ENCODE assay signal across 20 cellular contexts in the genomic region with DNA sequence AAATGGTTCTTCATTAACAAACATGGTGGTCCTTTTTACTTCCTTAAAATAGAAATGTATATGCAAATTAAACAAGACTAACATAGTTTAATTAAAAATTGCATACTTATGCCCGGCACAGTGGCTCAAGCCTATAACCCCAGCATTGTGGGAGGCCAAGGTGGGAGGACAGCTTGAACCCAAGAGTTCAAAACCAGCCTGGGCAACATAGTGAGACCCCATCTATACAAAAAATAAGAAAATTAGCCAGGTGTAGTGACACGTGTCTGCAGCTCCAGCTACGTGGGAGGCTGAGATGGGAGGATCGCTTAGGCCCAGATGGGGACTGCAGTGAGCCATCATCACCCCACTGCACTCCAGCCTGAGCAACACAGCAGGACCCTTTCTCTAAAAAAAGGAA. TPM values are rescaled to one million over a fixed set of nuclear protein-coding genes. Genes with fewer than 3 reads are reported as not detected.
DNase-seq lines count a peak whose midpoint lies in the region; ATAC-seq, FAIRE-seq and TF ChIP-seq lines count a peak whose summit lies in the region.
"Had no signal": no experiment of that assay in that cellular context is flagged by ENCODE, and none has a peak within 500 bp of the region (broad histone marks: within the 10 kb centered on the region; RNA-seq: fewer than 3 reads in every experiment).

No MANE protein-coding gene starts in this region.

- H3K4me2 ChIP-seq in HepG2 (ENCODE audit: low read depth, low read length), result no peak overlapping the region
- H3K4me2 ChIP-seq in H1 (ENCODE audit: insufficient read depth in 1 of 2, low read depth in 2 of 2, low read length in 2 of 2), result no peak overlapping the region
- no peak overlapping the region for H3K4me2 ChIP-seq in GM23248 (ENCODE audit: unreplicated experiment)
- H3K4me2 ChIP-seq: BLaER1 treated with 17β-estradiol and CSF1 and Interleukin-3, amounts not matched to agents 10 nM and 100 nM had no signal

- in situ Hi-C loops in HepG2 (cut with HindIII; ENCODE audit: extremely low pct_ligation_motif_present, low pct_unique_long_range_greater_than_20kb) (no loop called here), GM23248 (cut with MboI) (no loop called here)

- intact Hi-C loops in HepG2 (cut with micrococcal nuclease; ENCODE audit: unreplicated experiment) (no loop called here), right lobe of liver (cut with DNase I) (no loop called here), thyroid gland (cut with DNase I) (no loop called here)

- H3K27ac ChIP-seq in HepG2 (ENCODE audit: extremely low read length, insufficient read depth, low read length), result no peak overlapping the region
- no peak overlapping the region for H3K27ac ChIP-seq in right lobe of liver
- H3K27ac ChIP-seq in VCaP, result peak overlapping the region; percentile 25; the same call in 1 of the 2 replicates
- H3K27ac ChIP-seq in H1 (ENCODE audit: low read depth, low read length), result no peak overlapping the region
- peak overlapping the region; percentile 88 to 90 (median 90) for H3K27ac ChIP-seq in thyroid gland
- no peak overlapping the region for H3K27ac ChIP-seq in GM23248
- H3K27ac ChIP-seq: BLaER1 treated with 17β-estradiol and CSF1 and Interleukin-3, amounts not matched to agents 10 nM and 100 nM had no signal

- H3K56ac ChIP-seq in H1 (replicated peaks; ENCODE audit: insufficient read length, low read depth, low read length), result no peak overlapping the region

- H4K5ac ChIP-seq in H1 (ENCODE audit: insufficient read length, low read depth, low read length), result no peak overlapping the region

- no peak overlapping the region for H2AK5ac ChIP-seq in H1 (ENCODE audit: low read depth, low read length)

- no peak overlapping the region for H3K23ac ChIP-seq in H1 (ENCODE audit: insufficient read length)

- no peak overlapping the region for H2AFZ ChIP-seq in HepG2 (ENCODE audit: low read length)
- H2AFZ ChIP-seq in H1 (ENCODE audit: low read length), result no peak overlapping the region
- H2AFZ ChIP-seq in GM23248, result no peak overlapping the region

- FAIRE-seq in HepG2 (lab: Jason Lieb, UNC), result no peak
- no peak for FAIRE-seq in H1 (lab: Jason Lieb, UNC)
- FAIRE-seq: H54, HTR-8/SVneo had no signal

- TF ChIP-seq POLR2A in HepG2 (IDR thresholded peaks at IDR 0.05; ENCODE audit: insufficient read depth in 1 of 2, low read depth in 2 of 2, low read length in 2 of 2), result no peak
- no peak for TF ChIP-seq POLR2A in right lobe of liver (IDR thresholded peaks at IDR 0.05)
- no peak for TF ChIP-seq POLR2A in H1 (IDR thresholded peaks at IDR 0.05; ENCODE audit: control extremely low read depth in 1 of 2, low read depth in 2 of 2, low read length in 2 of 2)
- no peak for TF ChIP-seq POLR2A in thyroid gland (IDR thresholded peaks at IDR 0.05)

- 99% methylated on average over 4 of the region's 4 CpGs for WGBS in HepG2 (ENCODE audit: low lambda C conversion rate)
- WGBS in right lobe of liver (ENCODE audit: insufficient coverage, low coverage, low lambda C conversion rate, missing lambda C conversion rate), result 100% methylated on average over 4 of the region's 4 CpGs
- WGBS in H1 (ENCODE audit: extremely low coverage in 1 of 2, insufficient coverage in 1 of 2, insufficient read length in 1 of 2, insufficient replicate concordance in 2 of 2, low coverage in 1 of 2, low lambda C conversion rate in 2 of 2, missing lambda C conversion rate in 1 of 2), 2 experiments, result 95% methylated on average over 4 of the region's 4 CpGs; no CpG with 5 or more reads in 1 of the 2 experiments
- WGBS in thyroid gland, 2 donors, result 96% methylated on average over 4 of the region's 4 CpGs
- WGBS in GM23248 (ENCODE audit: low coverage in 1 of 2, low lambda C conversion rate in 2 of 2, missing lambda C conversion rate in 2 of 2), 2 experiments, result 69 to 72% methylated on average over 4 of the region's 4 CpGs

- H2BK120ac ChIP-seq in H1 (replicated peaks; ENCODE audit: low read depth, low read length), result no peak overlapping the region

- peaks cover 10% of the 10 kb centered on the region; the same call in 1 of the 2 replicates for H3F3A ChIP-seq in GM23248 (ENCODE audit: insufficient read depth)

- no peak for TF ChIP-seq EP300 in HepG2 (IDR thresholded peaks at IDR 0.05; ENCODE audit: low read depth in 2 of 2, low read length in 2 of 2)
- no peak for TF ChIP-seq EP300 in HepG2 (CRISPR knock-in tag; IDR thresholded peaks at IDR 0.05; ENCODE audit: borderline replicate concordance)
- TF ChIP-seq EP300 in H1 (IDR thresholded peaks at IDR 0.05; ENCODE audit: borderline replicate concordance in 1 of 2, low read depth in 2 of 2, low read length in 2 of 2), result no peak

- no peak for TF ChIP-seq RAD21 in HepG2 (CRISPR knock-in tag; IDR thresholded peaks at IDR 0.05)
- no peak for TF ChIP-seq RAD21 in H1 (IDR thresholded peaks at IDR 0.05 in 1 of 2, conservative IDR thresholded peaks at IDR 0.05 in 1 of 2; ENCODE audit: low read depth in 2 of 2, low read length in 2 of 2)

- no peak overlapping the region for H4K8ac ChIP-seq in H1 (ENCODE audit: extremely low read depth, insufficient read depth, low read length)

- H3K23me2 ChIP-seq in H1 (ENCODE audit: low read depth, low read length), result no peaks in the 10 kb centered on the region

- no peak overlapping the region for H2BK5ac ChIP-seq in H1 (ENCODE audit: low read depth, low read length)

- TF ChIP-seq CTCF in HepG2 (CRISPR knock-in tag; IDR thresholded peaks at IDR 0.05), result no peak
- TF ChIP-seq CTCF in right lobe of liver (IDR thresholded peaks at IDR 0.05), result no peak
- no peak for TF ChIP-seq CTCF in VCaP (conservative IDR thresholded peaks at IDR 0.05)
- TF ChIP-seq CTCF in H1 (IDR thresholded peaks at IDR 0.05; ENCODE audit: control extremely low read depth in 1 of 3, insufficient read depth in 1 of 3, low read depth in 1 of 3, low read length in 3 of 3), result no peak
- no peak for TF ChIP-seq CTCF in thyroid gland (IDR thresholded peaks at IDR 0.05)

- BruUV-seq in HepG2 (replicated peaks; lab: Mats Ljungman, UMichigan), result no TSS peak

- H3K36me3 ChIP-seq in HepG2 (replicated peaks in 1 of 2; ENCODE audit: control insufficient read depth in 1 of 2, insufficient read depth in 2 of 2, low read length in 2 of 2), result peaks cover 16 to 71% of the 10 kb centered on the region in 2 experiments
- H3K36me3 ChIP-seq in right lobe of liver, result peaks cover 0 to 27% (median 9%) of the 10 kb centered on the region in 4 donors
- H3K36me3 ChIP-seq in H1 (ENCODE audit: control insufficient read depth in 2 of 4, insufficient read depth in 4 of 4, low read length in 3 of 4), result peaks cover 0 to 16% (median 4%) of the 10 kb centered on the region in 4 experiments; a peak in 6 of 8 replicates
- H3K36me3 ChIP-seq in thyroid gland, result peaks cover 0 to 4% of the 10 kb centered on the region in 2 donors
- H3K36me3 ChIP-seq in GM23248 (ENCODE audit: low read depth), result peaks cover 44% of the 10 kb centered on the region

- no peak overlapping the region for H3K4me3 ChIP-seq in HepG2 (replicated peaks in 1 of 3; ENCODE audit: insufficient read depth in 1 of 3, low read depth in 2 of 3, low read length in 3 of 3)
- no peak overlapping the region for H3K4me3 ChIP-seq in right lobe of liver
- H3K4me3 ChIP-seq in H1 (ENCODE audit: extremely low read depth in 1 of 4, insufficient read depth in 2 of 4, low read depth in 3 of 4, low read length in 4 of 4), result no peak overlapping the region
- no peak overlapping the region for H3K4me3 ChIP-seq in thyroid gland (replicated peaks in 1 of 3)
- no peak overlapping the region for H3K4me3 ChIP-seq in GM23248
- H3K4me3 ChIP-seq: BLaER1 treated with 17β-estradiol and CSF1 and Interleukin-3, amounts not matched to agents 10 nM and 100 nM had no signal

- H3K9ac ChIP-seq in HepG2 (ENCODE audit: insufficient read depth, low read depth, low read length) (no peak overlapping the region), H1 (replicated peaks in 1 of 4; ENCODE audit: extremely low read depth in 1 of 4, low read depth in 3 of 4, low read length in 3 of 4) (no peak overlapping the region), GM23248 (no peak overlapping the region)
- H3K9ac ChIP-seq: BLaER1 treated with 17β-estradiol and CSF1 and Interleukin-3, amounts not matched to agents 10 nM and 100 nM had no signal

- H3K79me1 ChIP-seq in H1 (ENCODE audit: low read depth, low read length), result no peaks in the 10 kb centered on the region

- no peak overlapping the region for H2BK12ac ChIP-seq in H1 (ENCODE audit: low read depth, low read length)

- no peak for ATAC-seq in HepG2
- no peak for ATAC-seq in right lobe of liver
- ATAC-seq: CD8-positive, alpha-beta T cell had no signal

- no peak for DNase-seq in HepG2 (ENCODE audit: low spot score)
- DNase-seq in right lobe of liver, result no peak
- no peak for DNase-seq in H1 (ENCODE audit: low read depth in 1 of 2, low spot score in 2 of 2)
- no peak for DNase-seq in thyroid gland
- DNase-seq in GM23248, result no peak
- no peak for DNase-seq in NCI-H524 treated with DMSO at 0.1 percent for 48 hours (lab: John Stamatoyannopoulos, UW)
- no peak for DNase-seq in dedifferentiated amniotic fluid mesenchymal stem cell (ENCODE audit: extremely low spot score)
- DNase-seq: 8988T; Calu3; CD8-positive, alpha-beta T cell; DMS79 treated with DMSO at 0.1 percent for 48 hours; GF-D8; HCEC 1CT; HFFc6 had no signal

- no peak overlapping the region for H3K4ac ChIP-seq in H1 (replicated peaks; ENCODE audit: insufficient read length, low read depth, low read length)

- no peaks in the 10 kb centered on the region for H3K9me3 ChIP-seq in HepG2 (ENCODE audit: low read length)
- no peaks in the 10 kb centered on the region for H3K9me3 ChIP-seq in right lobe of liver
- no peaks in the 10 kb centered on the region for H3K9me3 ChIP-seq in H1 (ENCODE audit: insufficient read depth in 2 of 2, low read depth in 1 of 2, low read length in 1 of 2)
- H3K9me3 ChIP-seq in thyroid gland, result no peaks in the 10 kb centered on the region
- no peaks in the 10 kb centered on the region for H3K9me3 ChIP-seq in GM23248 (ENCODE audit: low read depth)

- no peak overlapping the region for H3K18ac ChIP-seq in H1 (ENCODE audit: extremely low read depth, low read length)

- H3K4me1 ChIP-seq in HepG2 (ENCODE audit: insufficient read depth, low read length) (no peaks in the 10 kb centered on the region; the same call in 1 of the 2 replicates), right lobe of liver (peaks cover 0 to 3% (median 0%) of the 10 kb centered on the region in 4 donors), H1 (replicated peaks in 1 of 4; ENCODE audit: control insufficient read depth in 3 of 4, insufficient read depth in 4 of 4, low read length in 3 of 4) (peaks cover 0 to 2% (median 0%) of the 10 kb centered on the region in 4 experiments; a peak in 2 of 7 replicates), thyroid gland (peaks cover 79 to 80% of the 10 kb centered on the region in 2 donors), GM23248 (ENCODE audit: insufficient read depth) (0 out of 2 replicates have a peak, but pooled peaks cover 5% of the 10 kb centered on the region)

- H2BK15ac ChIP-seq in H1 (ENCODE audit: low read length), result no peak overlapping the region

- H3K79me2 ChIP-seq in HepG2 (ENCODE audit: insufficient read depth, low read length), result peaks cover 33% of the 10 kb centered on the region
- H3K79me2 ChIP-seq in H1 (ENCODE audit: control insufficient read depth in 1 of 2, insufficient read depth in 2 of 2, low read length in 2 of 2), result peaks cover 0 to 13% of the 10 kb centered on the region in 2 experiments; a peak in 2 of 4 replicates
- H3K79me2 ChIP-seq in GM23248 (ENCODE audit: insufficient read depth), result peaks cover 100% of the 10 kb centered on the region

- CTCF ChIA-PET in HepG2 (lab: Yijun Ruan, JAX; ENCODE audit: low intra/inter-chr PET ratio, low total read pairs) (no interaction called here), H1 (lab: Charles Lee; ENCODE audit: partially characterized antibody) (no interaction called here)

- no peak overlapping the region for H2BK20ac ChIP-seq in H1 (ENCODE audit: low read length)

- H3K9me2 ChIP-seq in GM23248 (ENCODE audit: insufficient read depth), result no peaks in the 10 kb centered on the region

- POLR2A ChIA-PET in HepG2 (lab: Yijun Ruan, JAX), result no interaction called here
- POLR2A ChIA-PET in H1 (lab: Charles Lee; ENCODE audit: partially characterized antibody), result no interaction called here

- peaks cover 6% of the 10 kb centered on the region for H4K20me1 ChIP-seq in HepG2 (ENCODE audit: insufficient read depth, low read length)
- peaks cover 0 to 4% of the 10 kb centered on the region in 2 experiments for H4K20me1 ChIP-seq in H1 (replicated peaks in 1 of 2; ENCODE audit: control insufficient read depth in 1 of 2, insufficient read depth in 2 of 2, low read length in 2 of 2)
- no peaks in the 10 kb centered on the region; the same call in 1 of the 2 replicates for H4K20me1 ChIP-seq in GM23248 (ENCODE audit: insufficient read depth)

- H3K27me3 ChIP-seq in HepG2 (ENCODE audit: control insufficient read depth in 1 of 2, insufficient read depth in 2 of 2, low read length in 2 of 2) (no peaks in the 10 kb centered on the region), right lobe of liver (no peaks in the 10 kb centered on the region), H1 (replicated peaks in 1 of 4; ENCODE audit: control insufficient read depth in 3 of 4, extremely low read depth in 1 of 4, insufficient read depth in 3 of 4, low read length in 3 of 4) (no peaks in the 10 kb centered on the region), thyroid gland (no peaks in the 10 kb centered on the region), GM23248 (replicated peaks; ENCODE audit: insufficient read depth) (no peaks in the 10 kb centered on the region)
- H3K27me3 ChIP-seq: BLaER1 treated with 17β-estradiol and CSF1 and Interleukin-3, amounts not matched to agents 10 nM and 100 nM had no signal

- no peak overlapping the region for H3K14ac ChIP-seq in H1 (ENCODE audit: insufficient read length)

- H4K91ac ChIP-seq in H1 (replicated peaks; ENCODE audit: insufficient read length, low read length), result no peak overlapping the region

RNA-seq across cellular contexts. Expression of a gene that starts 18.4 kb away (rescaled TPM):
- total RNA-seq in HepG2 (2016; rRNA removed; fragmentation: Illumina TruSeq; extraction: Trizol) (102 and 162 TPM in 2 replicates), right lobe of liver (10 to 100 TPM; 27.5 to 50.4 (median 32.9) TPM), thyroid gland (100 to 1,000 TPM; 124 to 195 (median 181) TPM)
- 15.6 and 16.5 TPM in 2 replicates for total RNA-seq in HepG2 (2016; cell fraction: cytosol; rRNA removed; fragmentation: Illumina TruSeq; extraction: Trizol; ENCODE audit: low read depth)
- 94.8 and 180 TPM in 2 replicates for total RNA-seq in HepG2 (2016; cell fraction: insoluble cytoplasmic fraction; rRNA removed; fragmentation: Illumina TruSeq; extraction: Trizol)
- total RNA-seq in HepG2 (2016; cell fraction: membrane; rRNA removed; fragmentation: Illumina TruSeq; extraction: Trizol), result 45.9 and 57.6 TPM in 2 replicates
- 66.9 and 67.5 TPM in 2 replicates for total RNA-seq in HepG2 (2016; cell fraction: nucleus; rRNA removed; fragmentation: Illumina TruSeq; extraction: Trizol)
- polyA plus RNA-seq in HepG2 (2011; rRNA removed) (55.9 and 80.7 TPM in 2 replicates), H1 (2011; rRNA removed) (26.0 and 41.9 TPM in 2 replicates), GM23248 (2016; fragmentation: Nextera tagmentation; extraction: Ambion mirVana) (106 and 113 TPM in 2 replicates)
- 39.5 and 46.1 TPM in 2 replicates for polyA plus RNA-seq in HepG2 (2011; cell fraction: cytosol; rRNA removed)
- 54.9 and 64.9 TPM in 2 replicates for polyA plus RNA-seq in HepG2 (2011; cell fraction: nucleus; rRNA removed)
- 45.5 and 46.6 TPM in 2 replicates for polyA plus RNA-seq in HepG2 (2012)
- polyA plus RNA-seq in HepG2 (2016; cell fraction: cytosol; fragmentation: Illumina TruSeq; extraction: Trizol; ENCODE audit: low read depth), result 4.4 and 5.4 TPM in 2 replicates
- 124 and 138 TPM in 2 replicates for polyA plus RNA-seq in HepG2 (2016; cell fraction: insoluble cytoplasmic fraction; fragmentation: Illumina TruSeq; extraction: Trizol; ENCODE audit: low read depth)
- polyA plus RNA-seq in HepG2 (2016; cell fraction: membrane; fragmentation: Illumina TruSeq; extraction: Trizol; ENCODE audit: low read depth), result 16.5 and 20.8 TPM in 2 replicates
- 88.5 and 91.4 TPM in 2 replicates for polyA plus RNA-seq in HepG2 (2016; cell fraction: nucleus; fragmentation: Illumina TruSeq; extraction: Trizol; ENCODE audit: insufficient read depth, low read depth)
- polyA minus RNA-seq in HepG2 (2011; rRNA and poly(A)+ RNA removed; ENCODE audit: low replicate concordance), result 105 and 134 TPM in 2 replicates
- 70.2 and 86.9 TPM in 2 replicates for polyA minus RNA-seq in HepG2 (2011; cell fraction: cytosol; rRNA and poly(A)+ RNA removed)
- 68.6 and 73.8 TPM in 2 replicates for polyA minus RNA-seq in HepG2 (2011; cell fraction: nucleus; rRNA and poly(A)+ RNA removed)
- total RNA-seq in H1 (2021; fragmentation: NEBNext Ultra II Directional; extraction: Animal tissue kit (Norgen Biotek cat#: 25700)), result 87.5 and 93.7 TPM in 2 replicates
- 26.0 TPM for polyA plus RNA-seq in H1 (2011; cell fraction: cytosol; rRNA removed)
- polyA plus RNA-seq in H1 (2011; cell fraction: nucleus; rRNA removed), result 24.5 TPM
- 35.1 to 55.5 TPM (median 51.0 TPM) in 4 replicates for polyA plus RNA-seq in H1 (2012, experiment 1 of 2)
- 2.2 TPM for polyA plus RNA-seq in H1 (2012, experiment 2 of 2)
- polyA plus RNA-seq in H1 (2013, experiment 1 of 2), result 33.0 TPM
- 35.1 TPM for polyA plus RNA-seq in H1 (2013, experiment 2 of 2)
- polyA minus RNA-seq in H1 (2011; rRNA and poly(A)+ RNA removed), result 111 and 136 TPM in 2 replicates
- polyA minus RNA-seq in H1 (2011; cell fraction: cytosol; rRNA and poly(A)+ RNA removed), result 56.9 TPM
- 54.4 TPM for polyA minus RNA-seq in H1 (2011; cell fraction: nucleus; rRNA and poly(A)+ RNA removed)
- total RNA-seq in GM23248 (2014; rRNA removed; shearing (Covaris generic)), result 66.1 and 91.5 TPM in 2 replicates

RNA-seq across cellular contexts. Expression of a gene that starts 38.4 kb away (rescaled TPM):
- not detected in 2 replicates for total RNA-seq in HepG2 (2016; rRNA removed; fragmentation: Illumina TruSeq; extraction: Trizol)
- not detected in 2 replicates for total RNA-seq in HepG2 (2016; cell fraction: cytosol; rRNA removed; fragmentation: Illumina TruSeq; extraction: Trizol; ENCODE audit: low read depth)
- total RNA-seq in HepG2 (2016; cell fraction: insoluble cytoplasmic fraction; rRNA removed; fragmentation: Illumina TruSeq; extraction: Trizol), result not detected in 2 replicates
- not detected in 2 replicates for total RNA-seq in HepG2 (2016; cell fraction: membrane; rRNA removed; fragmentation: Illumina TruSeq; extraction: Trizol)
- not detected in 2 replicates for total RNA-seq in HepG2 (2016; cell fraction: nucleus; rRNA removed; fragmentation: Illumina TruSeq; extraction: Trizol)
- polyA plus RNA-seq in HepG2 (2011; rRNA removed), result 0.13 TPM in 1 of 2 replicates, not detected in the other
- polyA plus RNA-seq in HepG2 (2011; cell fraction: cytosol; rRNA removed), result 0.11 and 0.17 TPM in 2 replicates
- not detected in 2 replicates for polyA plus RNA-seq in HepG2 (2011; cell fraction: nucleus; rRNA removed)
- not detected in 2 replicates for polyA plus RNA-seq in HepG2 (2012)
- polyA plus RNA-seq in HepG2 (2016; cell fraction: cytosol; fragmentation: Illumina TruSeq; extraction: Trizol; ENCODE audit: low read depth), result not detected in 2 replicates
- polyA plus RNA-seq in HepG2 (2016; cell fraction: insoluble cytoplasmic fraction; fragmentation: Illumina TruSeq; extraction: Trizol; ENCODE audit: low read depth), result 0.27 TPM in 1 of 2 replicates, not detected in the other
- not detected in 2 replicates for polyA plus RNA-seq in HepG2 (2016; cell fraction: membrane; fragmentation: Illumina TruSeq; extraction: Trizol; ENCODE audit: low read depth)
- polyA plus RNA-seq in HepG2 (2016; cell fraction: nucleus; fragmentation: Illumina TruSeq; extraction: Trizol; ENCODE audit: insufficient read depth, low read depth), result not detected in 2 replicates
- 0.42 and 1.4 TPM in 2 replicates for polyA minus RNA-seq in HepG2 (2011; rRNA and poly(A)+ RNA removed; ENCODE audit: low replicate concordance)
- not detected in 2 replicates for polyA minus RNA-seq in HepG2 (2011; cell fraction: cytosol; rRNA and poly(A)+ RNA removed)
- polyA minus RNA-seq in HepG2 (2011; cell fraction: nucleus; rRNA and poly(A)+ RNA removed), result not detected in 2 replicates
- total RNA-seq in right lobe of liver, result under 1 TPM in 4 of 6 experiments, not detected in 2; 0.42 to 0.80 (median 0.58) TPM
- total RNA-seq in H1 (2021; fragmentation: NEBNext Ultra II Directional; extraction: Animal tissue kit (Norgen Biotek cat#: 25700)), result not detected in 2 replicates
- 0.12 and 0.13 TPM in 2 replicates for polyA plus RNA-seq in H1 (2011; rRNA removed)
- 0.14 TPM for polyA plus RNA-seq in H1 (2011; cell fraction: cytosol; rRNA removed)
- 0.20 TPM for polyA plus RNA-seq in H1 (2011; cell fraction: nucleus; rRNA removed)
- polyA plus RNA-seq in H1 (2012, experiment 1 of 2), result 0.44 to 0.55 TPM in 2 of 4 replicates, not detected in the others
- 0.71 TPM for polyA plus RNA-seq in H1 (2012, experiment 2 of 2)
- polyA plus RNA-seq in H1 (2013, experiment 1 of 2), result not detected
- polyA plus RNA-seq in H1 (2013, experiment 2 of 2), result 0.06 TPM
- not detected in 2 replicates for polyA minus RNA-seq in H1 (2011; rRNA and poly(A)+ RNA removed)
- not detected for polyA minus RNA-seq in H1 (2011; cell fraction: cytosol; rRNA and poly(A)+ RNA removed)
- polyA minus RNA-seq in H1 (2011; cell fraction: nucleus; rRNA and poly(A)+ RNA removed), result not detected
- total RNA-seq in thyroid gland, result 10 to 100 TPM in 1 of 4 donors, 1 to 10 TPM in 3; 5.2 to 11.0 (median 6.2) TPM
- total RNA-seq in GM23248 (2014; rRNA removed; shearing (Covaris generic)), result not detected in 2 replicates
- 0.87 TPM in 1 of 2 replicates, not detected in the other for polyA plus RNA-seq in GM23248 (2016; fragmentation: Nextera tagmentation; extraction: Ambion mirVana)
- total RNA-seq: A673; Calu3; CD8-positive, alpha-beta T cell; HFFc6 had no signal
- polyA plus RNA-seq: IgD-negative memory B cell had no signal

Comparison
In these comparisons a context has a peak if more than half of its experiments do, and no peak if none do; other contexts are left out.
1. H3K27ac ChIP-seq: peak in VCaP (single experiment) and thyroid gland (3 of 3); none in HepG2 (single experiment), right lobe of liver (0 of 3), H1 (single experiment) and GM23248 (single experiment).